In genomic region chr11:65912840-65913239, GRCh38 we compare ENCODE assay signal across 14 cellular contexts. TPM values are rescaled to one million over a fixed set of nuclear protein-coding genes. Genes with fewer than 3 reads are reported as not detected.
A peak's percentile ranks its signal among the peaks of the same experiment; 100 is the strongest.
DNase-seq lines count a peak whose midpoint lies in the region; ATAC-seq and TF ChIP-seq lines count a peak whose summit lies in the region.
"Had no signal": no experiment of that assay in that cellular context is flagged by ENCODE, and none has a peak within 500 bp of the region (broad histone marks: within the 10 kb centered on the region; RNA-seq: fewer than 3 reads in every experiment).

No MANE protein-coding gene starts in this region.

- peak overlapping the region in 6 of 11 experiments; percentile 8 to 76 (median 71); a peak in 6 of 22 replicates for H3K4me2 ChIP-seq in BLaER1 treated with 17β-estradiol and CSF1 and Interleukin-3, amounts not matched to agents 10 nM and 100 nM

- no peaks in the 10 kb centered on the region for H3K9me3 Mint-ChIP-seq in nephron
- H3K9me3 Mint-ChIP-seq in CD14-positive monocyte: no peaks in the 10 kb centered on the region

- H3K27me3 Mint-ChIP-seq in nephron (ENCODE audit: low read depth): peaks cover 22% of the 10 kb centered on the region
- peaks cover 0 to 6% (median 4%) of the 10 kb centered on the region in 3 donors for H3K27me3 Mint-ChIP-seq in CD14-positive monocyte (ENCODE audit: low read depth in 3 of 3)

- peaks cover 0 to 28% (median 18%) of the 10 kb centered on the region in 11 experiments; a peak in 12 of 22 replicates for H4K20me1 ChIP-seq in BLaER1 treated with 17β-estradiol and CSF1 and Interleukin-3, amounts not matched to agents 10 nM and 100 nM

- no peaks in the 10 kb centered on the region for H3K27me3 ChIP-seq in BLaER1 treated with 17β-estradiol and CSF1 and Interleukin-3, amounts not matched to agents 10 nM and 100 nM
- H3K27me3 ChIP-seq: gastroesophageal sphincter had no signal

- ATAC-seq in HG03565 (IDR thresholded peaks at IDR 0.05; ENCODE audit: unreplicated experiment): no peak
- ATAC-seq: gastroesophageal sphincter had no signal

- H3K9me3 ChIP-seq in BLaER1 treated with 17β-estradiol and CSF1 and Interleukin-3, amounts not matched to agents 10 nM and 100 nM (replicated peaks in 1 of 11): no peaks in the 10 kb centered on the region
- H3K9me3 ChIP-seq: gastroesophageal sphincter had no signal

- peaks cover 48 to 82% (median 70%) of the 10 kb centered on the region in 10 experiments for H3K4me1 ChIP-seq in BLaER1 treated with 17β-estradiol and CSF1 and Interleukin-3, amounts not matched to agents 10 nM and 100 nM

- peaks cover 0 to 10% (median 0%) of the 10 kb centered on the region in 11 experiments; a peak in 2 of 22 replicates for H3K36me3 ChIP-seq in BLaER1 treated with 17β-estradiol and CSF1 and Interleukin-3, amounts not matched to agents 10 nM and 100 nM

- intact Hi-C loops in CD14-positive monocyte (cut with micrococcal nuclease): no loop called here

- no peak overlapping the region for H3K4me3 ChIP-seq in BLaER1 treated with 17β-estradiol and CSF1 and Interleukin-3, amounts not matched to agents 10 nM and 100 nM
- no peak overlapping the region for H3K4me3 ChIP-seq in choroid plexus epithelial cell (ENCODE audit: low read depth, low read length)
- H3K4me3 ChIP-seq: gastroesophageal sphincter had no signal

- peak overlapping the region in 1 of 3 experiments; percentile 37 for H3K4me3 Mint-ChIP-seq in nephron
- H3K4me3 Mint-ChIP-seq in CD14-positive monocyte: no peak overlapping the region

- peak overlapping the region in 2 of 3 experiments; percentile 33 to 63 for H3K27ac Mint-ChIP-seq in nephron
- peak overlapping the region in 1 of 7 donors; percentile 77 for H3K27ac Mint-ChIP-seq in CD14-positive monocyte

- H3K9ac ChIP-seq in BLaER1 treated with 17β-estradiol and CSF1 and Interleukin-3, amounts not matched to agents 10 nM and 100 nM: no peak overlapping the region

- no peak overlapping the region for H3K27ac ChIP-seq in BLaER1 treated with 17β-estradiol and CSF1 and Interleukin-3, amounts not matched to agents 10 nM and 100 nM

- H3K4me1 Mint-ChIP-seq in nephron (peaks cover 36% of the 10 kb centered on the region), CD14-positive monocyte (peaks cover 44% of the 10 kb centered on the region)

- peak; percentile 94 for DNase-seq in NCI-H226
- DNase-seq in choroid plexus epithelial cell (ENCODE audit: low read depth): peak; percentile 50
- DNase-seq in CD14-positive monocyte (ENCODE audit: low spot score): no peak
- DNase-seq in NCI-H1105 treated with DMSO at 0.1 percent for 48 hours (lab: John Stamatoyannopoulos, UW): no peak
- no peak for DNase-seq in activated CD4-positive, alpha-beta T cell treated with anti-CD3 and anti-CD28 coated beads for 48 hours
- DNase-seq: amygdala; NCI-H1092; occipital lobe; stimulated activated CD4-positive, alpha-beta T cell treated with anti-CD3 and anti-CD28 coated beads, Interleukin-4, amount 100 ng/mL, for 1 hour; substantia nigra had no signal

- TF ChIP-seq CTCF in choroid plexus epithelial cell (conservative IDR thresholded peaks at IDR 0.05; ENCODE audit: low read depth, low read length) (no peak), nephron (IDR thresholded peaks at IDR 0.05; ENCODE audit: unreplicated experiment in 3 of 3) (no peak), CD14-positive monocyte (IDR thresholded peaks at IDR 0.05) (no peak)

- peaks cover 5% of the 10 kb centered on the region for H3K36me3 Mint-ChIP-seq in nephron (ENCODE audit: low read depth)
- H3K36me3 Mint-ChIP-seq in CD14-positive monocyte: peaks cover 6 to 8% of the 10 kb centered on the region in 2 donors

RNA-seq across cellular contexts. Expression of gene C11orf68, which starts 6.0 kb away (rescaled TPM):
- 10 to 100 TPM; 22.8 to 31.5 TPM for polyA plus RNA-seq in CD14-positive monocyte

RNA-seq across cellular contexts. Expression of gene DRAP1, which starts 6.4 kb away (rescaled TPM):
- polyA plus RNA-seq in CD14-positive monocyte: 10 to 100 TPM; 68.3 to 72.1 TPM

RNA-seq across cellular contexts. Expression of gene FOSL1, which starts 12.7 kb away (rescaled TPM):
- polyA plus RNA-seq in CD14-positive monocyte: 1 to 10 TPM; 2.5 TPM

RNA-seq across cellular contexts. Expression of gene CCDC85B, which starts 22.4 kb away (rescaled TPM):
- 10 to 100 TPM; 24.4 to 35.2 TPM for polyA plus RNA-seq in CD14-positive monocyte

RNA-seq across cellular contexts. Expression of gene FIBP, which starts 24.6 kb away (rescaled TPM):
- polyA plus RNA-seq in CD14-positive monocyte: 100 to 1,000 TPM; 101 to 109 TPM

Comparison
In these comparisons a context has a peak if more than half of its experiments do, and no peak if none do; other contexts are left out.
1. DNase-seq: peak in NCI-H226 (single experiment) and choroid plexus epithelial cell (single experiment); none in CD14-positive monocyte (single experiment), NCI-H1105 treated with DMSO at 0.1 percent for 48 hours (single experiment) and activated CD4-positive, alpha-beta T cell treated with anti-CD3 and anti-CD28 coated beads for 48 hours (single experiment).